In genomic region chr17:57597531-57598453, GRCh38 we compare ENCODE assay signal across 8 cellular contexts.
DNase-seq lines count a peak whose midpoint lies in the region; ATAC-seq, FAIRE-seq and TF ChIP-seq lines count a peak whose summit lies in the region.

No MANE protein-coding gene starts in this region.

- CTCF ChIA-PET in activated CD4-positive, alpha-beta memory T cell treated with anti-CD3 and anti-CD28 coated beads for 36 hours (lab: Charles Lee): interaction anchor here (0.7 to 10.6 kb wide), 36 partner anchors 8 to 354 kb away, joined by 3 to 144 read pairs (median 4); partner anchors contain the start of gene CCDC182

- no peaks in the 10 kb centered on the region for H3K36me3 ChIP-seq in neural progenitor cell

- DNase-seq in C1 segment of cervical spinal cord (lab: John Stamatoyannopoulos, UW) (peak in 8 of 14 donors; percentile 6 to 60 (median 38)), GM18507 (ENCODE audit: extremely low spot score, insufficient read length, low read depth) (no peak), NCI-H226 (peak; percentile 37), fibroblast of the conjunctiva (ENCODE audit: low read depth) (peak; percentile 65), neural progenitor cell (ENCODE audit: low spot score) (peak; percentile 89)
- DNase-seq in activated CD4-positive, alpha-beta memory T cell treated with anti-CD3 and anti-CD28 coated beads for 36 hours: peak; percentile 51

- no peak for ATAC-seq in HG02678 (IDR thresholded peaks at IDR 0.05; ENCODE audit: unreplicated experiment)
- no peak for ATAC-seq in HG03196 (IDR thresholded peaks at IDR 0.05; ENCODE audit: unreplicated experiment)

- H3F3A ChIP-seq in neural progenitor cell (ENCODE audit: low read depth): peaks cover 44% of the 10 kb centered on the region

- H3K9ac ChIP-seq in neural progenitor cell: no peak overlapping the region

- H3K27me3 Mint-ChIP-seq in activated CD4-positive, alpha-beta memory T cell treated with anti-CD3 and anti-CD28 coated beads for 36 hours: no peaks in the 10 kb centered on the region
- H3K27me3 Mint-ChIP-seq in neural progenitor cell (ENCODE audit: insufficient read depth, low read depth): peaks cover 6% of the 10 kb centered on the region

- H3K4me3 Mint-ChIP-seq in activated CD4-positive, alpha-beta memory T cell treated with anti-CD3 and anti-CD28 coated beads for 36 hours: no peak overlapping the region
- H3K4me3 Mint-ChIP-seq in neural progenitor cell: peak overlapping the region; percentile 60

- FAIRE-seq in GM18507 (lab: Jason Lieb, UNC): peak; percentile 71

- peaks cover 14% of the 10 kb centered on the region for H3K79me2 ChIP-seq in neural progenitor cell (ENCODE audit: low read depth)

- H3K4me3 ChIP-seq in neural progenitor cell: no peak overlapping the region

- H3K27ac Mint-ChIP-seq in activated CD4-positive, alpha-beta memory T cell treated with anti-CD3 and anti-CD28 coated beads for 36 hours: peak overlapping the region; percentile 90
- H3K27ac Mint-ChIP-seq in neural progenitor cell: peak overlapping the region; percentile 84

- H3K36me3 Mint-ChIP-seq in activated CD4-positive, alpha-beta memory T cell treated with anti-CD3 and anti-CD28 coated beads for 36 hours: peaks cover 12% of the 10 kb centered on the region
- H3K36me3 Mint-ChIP-seq in neural progenitor cell: peaks cover 41% of the 10 kb centered on the region

- H3K4me1 Mint-ChIP-seq in activated CD4-positive, alpha-beta memory T cell treated with anti-CD3 and anti-CD28 coated beads for 36 hours (ENCODE audit: low read depth): peaks cover 52% of the 10 kb centered on the region
- peaks cover 46% of the 10 kb centered on the region for H3K4me1 Mint-ChIP-seq in neural progenitor cell

- H3K27ac ChIP-seq in neural progenitor cell: no peak overlapping the region

- POLR2A ChIA-PET in activated CD4-positive, alpha-beta memory T cell treated with anti-CD3 and anti-CD28 coated beads for 36 hours (lab: Charles Lee): interaction anchor here (0.5 kb wide), 1 partner anchor 101 kb away, joined by 3 read pairs; no protein-coding TSS in a partner anchor

- no peak overlapping the region for H2AFZ ChIP-seq in neural progenitor cell (replicated peaks)

- peak; percentile 89 for TF ChIP-seq CTCF in neural progenitor cell (IDR thresholded peaks at IDR 0.05)

- H3K27me3 ChIP-seq in neural progenitor cell: no peaks in the 10 kb centered on the region

- intact Hi-C loops in activated CD4-positive, alpha-beta memory T cell treated with anti-CD3 and anti-CD28 coated beads for 36 hours (cut with micrococcal nuclease): loop anchor here (1.0 to 5.0 kb wide), 4 partner anchors 75 to 355 kb away; no protein-coding TSS in a partner anchor

- H3K4me2 ChIP-seq in neural progenitor cell: peak overlapping the region; percentile 13

- no peaks in the 10 kb centered on the region for H3K9me3 ChIP-seq in neural progenitor cell (ENCODE audit: low read depth)

- H3K9me3 Mint-ChIP-seq in activated CD4-positive, alpha-beta memory T cell treated with anti-CD3 and anti-CD28 coated beads for 36 hours: peaks cover 16% of the 10 kb centered on the region
- H3K9me3 Mint-ChIP-seq in neural progenitor cell: peaks cover 18% of the 10 kb centered on the region

- peaks cover 43% of the 10 kb centered on the region for H3K4me1 ChIP-seq in neural progenitor cell

- peaks cover 32% of the 10 kb centered on the region for H4K20me1 ChIP-seq in neural progenitor cell (ENCODE audit: low read depth)
